In genomic region chr19:46065486-46065885, GRCh38 we compare ENCODE assay signal across 17 cellular contexts. TPM values are rescaled to one million over a fixed set of nuclear protein-coding genes. Genes with fewer than 3 reads are reported as not detected.
DNase-seq lines count a peak whose midpoint lies in the region; ATAC-seq and TF ChIP-seq lines count a peak whose summit lies in the region.
"Had no signal": no experiment of that assay in that cellular context is flagged by ENCODE, and none has a peak within 500 bp of the region (broad histone marks: within the 10 kb centered on the region; RNA-seq: fewer than 3 reads in every experiment).

No MANE protein-coding gene starts in this region.

- POLR2A ChIA-PET in BJ (lab: Charles Lee): no interaction called here

- in situ Hi-C loops in astrocyte of the spinal cord (cut with HindIII; ENCODE audit: low sequenced_read_pairs): no loop called here

- no peaks in the 10 kb centered on the region for H3K36me3 ChIP-seq in BJ (ENCODE audit: control insufficient read depth, insufficient read depth, low read length)
- no peaks in the 10 kb centered on the region for H3K36me3 ChIP-seq in suprapubic skin
- H3K36me3 ChIP-seq: SJCRH30, stomach had no signal

- H3K27me3 ChIP-seq in BJ (ENCODE audit: control insufficient read depth, insufficient read depth, low read length) (peaks cover 8% of the 10 kb centered on the region), foreskin keratinocyte (peaks cover 29% of the 10 kb centered on the region), suprapubic skin (peaks cover 23% of the 10 kb centered on the region)

- CTCF ChIA-PET in BJ (lab: Yijun Ruan, JAX): interaction anchor here (1.4 to 2.9 kb wide), 4 partner anchors 11 to 199 kb away, joined by 4 to 23 read pairs (median 9); no protein-coding TSS in a partner anchor

- H3K4me1 ChIP-seq in foreskin keratinocyte (peaks cover 23% of the 10 kb centered on the region), suprapubic skin (peaks cover 31% of the 10 kb centered on the region)

- TF ChIP-seq EP300 in suprapubic skin (IDR thresholded peaks at IDR 0.05): no peak

- no peak for TF ChIP-seq POLR2A in suprapubic skin (IDR thresholded peaks at IDR 0.05)

- no peaks in the 10 kb centered on the region for H3K9me3 ChIP-seq in suprapubic skin
- H3K9me3 ChIP-seq: SJCRH30 had no signal

- peak; percentile 47 for ATAC-seq in foreskin keratinocyte
- ATAC-seq: HCT116 had no signal

- H3K4me3 ChIP-seq in BJ (ENCODE audit: low read depth, low read length): no peak overlapping the region
- no peak overlapping the region for H3K4me3 ChIP-seq in astrocyte of the spinal cord (ENCODE audit: low read depth, low read length)
- no peak overlapping the region for H3K4me3 ChIP-seq in suprapubic skin
- H3K4me3 ChIP-seq: SJCRH30, stomach had no signal

- WGBS in suprapubic skin: 17% methylated on average over 6 of the region's 6 CpGs

- DNase-seq in BJ (ENCODE audit: low read depth) (peak; percentile 57), M059J (ENCODE audit: low read depth) (peak; percentile 92), astrocyte of the spinal cord (ENCODE audit: low read depth, low spot score) (peak; percentile 71), foreskin keratinocyte (peak; percentile 73 to 90), NCI-H1105 treated with DMSO at 0.1 percent for 48 hours (lab: John Stamatoyannopoulos, UW) (no peak), suprapubic skin (ENCODE audit: low spot score in 2 of 2) (no peak), GM20000 (ENCODE audit: low spot score) (no peak), DMS53 treated with DMSO at 0.1 percent for 48 hours (lab: John Stamatoyannopoulos, UW; ENCODE audit: unreplicated experiment) (no peak)
- DNase-seq: activated gamma-delta T cell treated with Interleukin-2 at 50 U/mL for 16 hours, mesendoderm, NCI-H187, NCI-H446 treated with DMSO at 0.1 percent for 48 hours, SJCRH30, stomach had no signal

- TF ChIP-seq CTCF in BJ (IDR thresholded peaks at IDR 0.05; ENCODE audit: insufficient read depth, low read depth, low read length): no peak
- no peak for TF ChIP-seq CTCF in astrocyte of the spinal cord (IDR thresholded peaks at IDR 0.05; ENCODE audit: low read depth, low read length)
- TF ChIP-seq CTCF in foreskin keratinocyte (conservative IDR thresholded peaks at IDR 0.05): peak; percentile 55
- TF ChIP-seq CTCF in suprapubic skin (IDR thresholded peaks at IDR 0.05): no peak
- no peak for TF ChIP-seq CTCF in GM20000 (IDR thresholded peaks at IDR 0.05; ENCODE audit: extremely low read depth, missing control alignments)

- H3K27ac ChIP-seq in foreskin keratinocyte (no peak overlapping the region), suprapubic skin (no peak overlapping the region)
- H3K27ac ChIP-seq: SJCRH30, stomach had no signal

RNA-seq across cellular contexts. Expression of gene IGFL4, which starts 24.7 kb away (rescaled TPM):
- polyA plus RNA-seq in BJ (2011; rRNA removed): not detected in 2 replicates
- not detected in 2 replicates for polyA minus RNA-seq in BJ (2011; rRNA and poly(A)+ RNA removed)
- total RNA-seq in M059J (2014; rRNA removed; shearing (Covaris generic)): not detected in 2 replicates
- total RNA-seq in foreskin keratinocyte: not detected in 2 replicates
- polyA plus RNA-seq in foreskin keratinocyte: not detected in 2 replicates
- 10 to 100 TPM in 1 of 4 donors, 1 to 10 TPM in 3; 1.4 to 10.6 (median 5.5) TPM for total RNA-seq in suprapubic skin
- total RNA-seq: kidney epithelial cell, SJCRH30, stomach had no signal

RNA-seq across cellular contexts. Expression of gene PGLYRP1, which starts 42.6 kb away (rescaled TPM):
- polyA plus RNA-seq in BJ (2011; rRNA removed): not detected in 2 replicates
- not detected in 2 replicates for polyA minus RNA-seq in BJ (2011; rRNA and poly(A)+ RNA removed)
- not detected in 2 replicates for total RNA-seq in M059J (2014; rRNA removed; shearing (Covaris generic))
- total RNA-seq in foreskin keratinocyte: not detected in 2 replicates
- not detected in 2 replicates for polyA plus RNA-seq in foreskin keratinocyte
- total RNA-seq in suprapubic skin: not detected
- total RNA-seq: kidney epithelial cell, neural crest cell, SJCRH30, stomach had no signal

RNA-seq across cellular contexts. Expression of gene IGFL3, which starts 59.0 kb away (rescaled TPM):
- polyA plus RNA-seq in BJ (2011; rRNA removed): not detected in 2 replicates
- not detected in 2 replicates for polyA minus RNA-seq in BJ (2011; rRNA and poly(A)+ RNA removed)
- total RNA-seq in M059J (2014; rRNA removed; shearing (Covaris generic)): not detected in 2 replicates
- 2.3 and 5.2 TPM in 2 replicates for total RNA-seq in foreskin keratinocyte
- polyA plus RNA-seq in foreskin keratinocyte: 3.0 and 7.9 TPM in 2 replicates
- total RNA-seq in suprapubic skin: 10 to 100 TPM; 10.2 to 49.4 (median 16.8) TPM
- total RNA-seq: kidney epithelial cell, neural crest cell, SJCRH30, stomach had no signal
- polyA plus RNA-seq: stomach had no signal

Comparison
In these comparisons a context has a peak if more than half of its experiments do, and no peak if none do; other contexts are left out.
1. DNase-seq: peak in BJ (single experiment), M059J (single experiment), astrocyte of the spinal cord (single experiment) and foreskin keratinocyte (2 of 2); none in NCI-H1105 treated with DMSO at 0.1 percent for 48 hours (single experiment), suprapubic skin (0 of 2), GM20000 (single experiment) and DMS53 treated with DMSO at 0.1 percent for 48 hours (single experiment).